8 cellular contexts compared by ENCODE assay signal in genomic region chr1:51768971-51769601, GRCh38.
DNase-seq lines count a peak whose midpoint lies in the region; ATAC-seq, FAIRE-seq and TF ChIP-seq lines count a peak whose summit lies in the region.

No MANE protein-coding gene starts in this region.

- POLR2A ChIA-PET in IMR-90 (lab: Charles Lee; ENCODE audit: unreplicated experiment) = no interaction called here

- no peaks in the 10 kb centered on the region for H3K9me3 Mint-ChIP-seq in natural killer cell
- H3K9me3 Mint-ChIP-seq in natural killer cell treated with Interleukin-12 subunit alpha and Interleukin-12 subunit beta and Interleukin-15 and Interleukin-18, amount 100 ng/mL, for 72 hours = no peaks in the 10 kb centered on the region

- in situ Hi-C loops in IMR-90 (cut with MboI; ENCODE audit: low sequenced_read_pairs) = no loop called here

- no peak overlapping the region for H4K91ac ChIP-seq in IMR-90 (ENCODE audit: insufficient read depth, low read depth, low read length)

- ATAC-seq in natural killer cell (peak; percentile 58 to 76 (median 72)), IMR-90 (ENCODE audit: low read depth) (peak; percentile 97), lower lobe of right lung (peak; percentile 66 to 76), HG03025 (IDR thresholded peaks at IDR 0.05; ENCODE audit: low FRiP score, unreplicated experiment) (no peak), HG02623 (IDR thresholded peaks at IDR 0.05; ENCODE audit: unreplicated experiment) (no peak)
- no peak for ATAC-seq in natural killer cell treated with Interleukin-12 subunit alpha and Interleukin-12 subunit beta and Interleukin-15 and Interleukin-18, amount 100 ng/mL, for 72 hours

- no peaks in the 10 kb centered on the region for H4K20me1 ChIP-seq in IMR-90 (ENCODE audit: insufficient read depth, low read length)

- no peak overlapping the region for H3K18ac ChIP-seq in IMR-90 (ENCODE audit: low read depth, low read length)

- no peaks in the 10 kb centered on the region; the same call in 1 of the 2 replicates for H3K4me1 ChIP-seq in IMR-90 (ENCODE audit: control insufficient read depth, insufficient read depth, low read length)
- H3K4me1 ChIP-seq in lower lobe of right lung = no peaks in the 10 kb centered on the region

- H3K27ac ChIP-seq in IMR-90 (ENCODE audit: insufficient read depth, low read length) (no peak overlapping the region), lower lobe of right lung (no peak overlapping the region)

- WGBS in IMR-90 (ENCODE audit: extremely low coverage in 2 of 2, insufficient read length in 1 of 2), 2 experiments = no CpG with 5 or more reads among the region's 6 CpGs

- TF ChIP-seq RAD21 in IMR-90 (IDR thresholded peaks at IDR 0.05; ENCODE audit: low read length) = peak; percentile 80

- BruUV-seq in IMR-90 (replicated peaks; lab: Mats Ljungman, UMichigan) = no TSS peak

- no peak overlapping the region for H3K4ac ChIP-seq in IMR-90 (ENCODE audit: low read depth, low read length)

- H3K9ac ChIP-seq in IMR-90 (ENCODE audit: low read depth, low read length) = no peak overlapping the region

- no peak overlapping the region for H2BK20ac ChIP-seq in IMR-90 (ENCODE audit: low read depth, low read length)

- H3K56ac ChIP-seq in IMR-90 (ENCODE audit: extremely low read depth, insufficient read depth, low read length) = no peak overlapping the region

- no peak overlapping the region for H3K4me3 Mint-ChIP-seq in natural killer cell
- no peak overlapping the region for H3K4me3 Mint-ChIP-seq in natural killer cell treated with Interleukin-12 subunit alpha and Interleukin-12 subunit beta and Interleukin-15 and Interleukin-18, amount 100 ng/mL, for 72 hours

- H3K9me3 ChIP-seq in IMR-90 (ENCODE audit: control insufficient read depth, insufficient read depth, low read length) = no peaks in the 10 kb centered on the region
- no peaks in the 10 kb centered on the region for H3K9me3 ChIP-seq in lower lobe of right lung

- no peak overlapping the region for H3K4me2 ChIP-seq in IMR-90 (ENCODE audit: low read depth, low read length)

- H3K4me3 ChIP-seq in IMR-90 (ENCODE audit: insufficient read depth, low read depth, low read length) (no peak overlapping the region), lower lobe of right lung (no peak overlapping the region)

- H2AFZ ChIP-seq in IMR-90 (replicated peaks; ENCODE audit: low read length, poor library complexity) = no peak overlapping the region

- H3K27me3 ChIP-seq in IMR-90 (ENCODE audit: control insufficient read depth, insufficient read depth, low read length) (no peaks in the 10 kb centered on the region), lower lobe of right lung (ENCODE audit: low read depth) (no peaks in the 10 kb centered on the region)

- peaks cover 20 to 21% of the 10 kb centered on the region in 2 donors for H3K4me1 Mint-ChIP-seq in natural killer cell
- H3K4me1 Mint-ChIP-seq in natural killer cell treated with Interleukin-12 subunit alpha and Interleukin-12 subunit beta and Interleukin-15 and Interleukin-18, amount 100 ng/mL, for 72 hours (ENCODE audit: low read depth in 2 of 2) = peaks cover 14 to 18% of the 10 kb centered on the region in 2 donors

- DNase-seq in natural killer cell (no peak), IMR-90 (peak; percentile 80), RCC 7860 (ENCODE audit: low spot score) (peak; percentile 55), dedifferentiated amniotic fluid mesenchymal stem cell (ENCODE audit: extremely low spot score) (peak; percentile 74), lower lobe of right lung (no peak)
- no peak for DNase-seq in natural killer cell treated with Interleukin-12 subunit alpha and Interleukin-12 subunit beta and Interleukin-15 and Interleukin-18, amount 100 ng/mL, for 72 hours (ENCODE audit: low spot score)

- TF ChIP-seq CTCF in natural killer cell (IDR thresholded peaks at IDR 0.05) (peak; percentile 70), IMR-90 (conservative IDR thresholded peaks at IDR 0.05; ENCODE audit: low read depth, low read length) (peak; percentile 78), lower lobe of right lung (IDR thresholded peaks at IDR 0.05) (peak; percentile 77)

- CTCF ChIA-PET in IMR-90 (lab: Yijun Ruan, JAX) = interaction anchor here (0.5 to 1.9 kb wide), 14 partner anchors 8 to 550 kb away, joined by 3 to 9 read pairs (median 4); no protein-coding TSS in a partner anchor

- H4K5ac ChIP-seq in IMR-90 (ENCODE audit: low read depth, low read length) = no peak overlapping the region

- peaks cover 12 to 32% of the 10 kb centered on the region in 2 experiments; a peak in 3 of 4 replicates for H3K79me1 ChIP-seq in IMR-90 (ENCODE audit: low read depth in 1 of 2, low read length in 2 of 2)

- no peak for TF ChIP-seq POLR2A in IMR-90 (IDR thresholded peaks at IDR 0.05; ENCODE audit: low read depth, low read length)

- H3K14ac ChIP-seq in IMR-90 (replicated peaks; ENCODE audit: low read depth, low read length) = no peak overlapping the region

- H3K36me3 Mint-ChIP-seq in natural killer cell = no peaks in the 10 kb centered on the region
- peaks cover 21% of the 10 kb centered on the region for H3K36me3 Mint-ChIP-seq in natural killer cell treated with Interleukin-12 subunit alpha and Interleukin-12 subunit beta and Interleukin-15 and Interleukin-18, amount 100 ng/mL, for 72 hours

- H3K23ac ChIP-seq in IMR-90 (ENCODE audit: low read depth, low read length) = no peak overlapping the region

- intact Hi-C loops in natural killer cell (cut with micrococcal nuclease) (no loop called here), IMR-90 (cut with micrococcal nuclease) (loop anchor here (1.0 kb wide), 1 partner anchor 142 kb away; no protein-coding TSS in a partner anchor), lower lobe of right lung (cut with DNase I) (no loop called here)

- FAIRE-seq in RCC 7860 (lab: Jason Lieb, UNC) = peak; percentile 84

- H2BK5ac ChIP-seq in IMR-90 (ENCODE audit: low read depth, low read length, poor library complexity, severe bottlenecking) = no peak overlapping the region

- H3K36me3 ChIP-seq in IMR-90 (ENCODE audit: control insufficient read depth, insufficient read depth, low read length) (peaks cover 19% of the 10 kb centered on the region), lower lobe of right lung (peaks cover 78% of the 10 kb centered on the region)

- H2BK120ac ChIP-seq in IMR-90 (ENCODE audit: low read depth, low read length) = no peak overlapping the region

- dilution Hi-C loops in IMR-90 (cut with HindIII; ENCODE audit: low sequenced_read_pairs, unreplicated experiment) = no loop called here

- peak overlapping the region in 1 of 2 donors; percentile 10 for H3K27ac Mint-ChIP-seq in natural killer cell
- H3K27ac Mint-ChIP-seq in natural killer cell treated with Interleukin-12 subunit alpha and Interleukin-12 subunit beta and Interleukin-15 and Interleukin-18, amount 100 ng/mL, for 72 hours = peak overlapping the region in 1 of 2 donors; percentile 1

- H2BK15ac ChIP-seq in IMR-90 (ENCODE audit: low read depth, low read length) = no peak overlapping the region

- no peaks in the 10 kb centered on the region for H3K27me3 Mint-ChIP-seq in natural killer cell (ENCODE audit: low read depth in 2 of 2)
- no peaks in the 10 kb centered on the region for H3K27me3 Mint-ChIP-seq in natural killer cell treated with Interleukin-12 subunit alpha and Interleukin-12 subunit beta and Interleukin-15 and Interleukin-18, amount 100 ng/mL, for 72 hours

- H4K8ac ChIP-seq in IMR-90 (ENCODE audit: low read depth in 2 of 2, low read length in 2 of 2) = no peak overlapping the region

- no peak overlapping the region for H2AK9ac ChIP-seq in IMR-90 (replicated peaks; ENCODE audit: low read depth, low read length, poor library complexity)

- peaks cover 7% of the 10 kb centered on the region for H3K9me1 ChIP-seq in IMR-90 (ENCODE audit: insufficient read depth, low read length)

- no peak overlapping the region for H2AK5ac ChIP-seq in IMR-90 (ENCODE audit: low read depth, low read length)

TF ChIP-seq in IMR-90, 13 proteins besides CTCF, POLR2A, EP300 and RAD21:
- TF ChIP-seq MAFK (IDR thresholded peaks at IDR 0.05; ENCODE audit: low read depth, low read length) (no peak), SMC3 (IDR thresholded peaks at IDR 0.05; ENCODE audit: low read depth, low read length) (peak; percentile 90)
TF ChIP-seq in IMR-90: peak in this region for 1.

Comparison
In these comparisons a context has a peak if more than half of its experiments do, and no peak if none do; other contexts are left out.
1. ATAC-seq: peak in natural killer cell (3 of 3), IMR-90 (single experiment) and lower lobe of right lung (2 of 2); none in natural killer cell treated with Interleukin-12 subunit alpha and Interleukin-12 subunit beta and Interleukin-15 and Interleukin-18, amount 100 ng/mL, for 72 hours (0 of 2), HG03025 (single experiment) and HG02623 (single experiment).
2. DNase-seq: peak in IMR-90 (single experiment), RCC 7860 (single experiment) and dedifferentiated amniotic fluid mesenchymal stem cell (single experiment); none in natural killer cell (single experiment), natural killer cell treated with Interleukin-12 subunit alpha and Interleukin-12 subunit beta and Interleukin-15 and Interleukin-18, amount 100 ng/mL, for 72 hours (single experiment) and lower lobe of right lung (single experiment).
3. Peak in every context shown above with its lines, with median percentiles within 50 percentile points of each other: CTCF ChIP-seq.